8 cellular contexts compared by ENCODE assay signal in the genomic region with DNA sequence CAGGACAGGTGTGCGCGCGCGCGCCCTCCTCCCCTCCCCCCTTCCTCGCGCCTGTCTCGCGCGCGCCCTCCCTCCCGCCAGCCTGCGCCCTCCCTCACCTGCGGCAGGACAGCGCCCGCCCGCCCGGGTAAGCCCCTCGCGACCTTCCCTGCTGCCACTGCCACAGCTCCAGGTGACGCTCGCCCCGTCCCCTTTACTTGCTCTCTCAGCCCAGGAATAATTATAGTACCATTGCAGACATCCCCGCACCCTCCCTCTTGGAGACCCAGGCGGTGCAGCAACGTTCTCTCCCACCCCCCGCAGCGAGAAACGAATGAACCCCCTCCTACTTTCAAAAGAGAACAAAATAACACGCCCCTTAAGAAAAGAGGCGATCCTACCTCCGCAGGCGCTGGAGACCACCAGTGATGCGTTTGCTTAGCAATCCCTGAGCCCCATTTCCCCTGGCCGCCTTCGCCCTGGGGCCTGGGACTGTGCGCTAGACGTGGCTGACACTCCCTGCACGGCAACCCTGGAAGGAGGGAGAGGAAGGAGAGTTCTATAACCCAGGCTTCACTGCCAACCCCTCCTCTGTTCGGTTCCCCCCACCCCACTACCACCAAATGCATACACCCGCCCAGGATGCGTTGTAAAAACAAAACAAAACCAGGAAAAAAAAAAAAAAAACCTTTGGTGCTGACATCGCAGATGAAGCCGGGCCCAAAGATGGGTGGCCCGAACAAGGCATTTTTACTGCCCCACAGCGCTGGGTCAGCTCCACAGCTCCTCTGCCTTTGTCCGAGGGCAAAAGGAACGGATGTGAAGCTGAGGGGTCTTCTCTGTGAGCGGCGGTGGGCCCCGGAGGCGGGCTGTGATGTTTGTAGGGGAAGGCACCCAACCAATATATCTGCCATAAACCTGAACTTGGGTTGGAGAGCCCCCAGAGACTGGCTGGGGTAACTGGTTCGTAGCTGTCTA. TPM values are rescaled to one million over a fixed set of nuclear protein-coding genes. Genes with fewer than 3 reads are reported as not detected.
A peak's percentile ranks its signal among the peaks of the same experiment; 100 is the strongest.
DNase-seq lines count a peak whose midpoint lies in the region; ATAC-seq and TF ChIP-seq lines count a peak whose summit lies in the region.

No MANE protein-coding gene starts in this region.

- H3K27me3 Mint-ChIP-seq in activated T-helper 17 cell treated with anti-CD3 and anti-CD28 coated beads, Interleukin-2, amount 50 U/mL, for 72 hours: no peaks in the 10 kb centered on the region
- H3K27me3 Mint-ChIP-seq in glutamatergic neuron (ENCODE audit: unreplicated experiment): peaks cover 18% of the 10 kb centered on the region

- H3K4me3 Mint-ChIP-seq in activated T-helper 17 cell treated with anti-CD3 and anti-CD28 coated beads, Interleukin-2, amount 50 U/mL, for 72 hours: peak overlapping the region; percentile 100
- peak overlapping the region; percentile 80 for H3K4me3 Mint-ChIP-seq in glutamatergic neuron (ENCODE audit: unreplicated experiment)

- peak overlapping the region; percentile 97 for H3K27ac Mint-ChIP-seq in activated T-helper 17 cell treated with anti-CD3 and anti-CD28 coated beads, Interleukin-2, amount 50 U/mL, for 72 hours
- H3K27ac Mint-ChIP-seq in glutamatergic neuron (ENCODE audit: unreplicated experiment): peak overlapping the region; percentile 65

- no peak overlapping the region for H3K4me3 ChIP-seq in KMS-11 (IDR thresholded peaks at IDR 0.05; ENCODE audit: insufficient read depth, low read depth, low read length)

- peak overlapping the region; percentile 92; the same call in 1 of the 2 replicates for H3K27ac ChIP-seq in KMS-11

- peak overlapping the region; percentile 88 for H2AFZ ChIP-seq in KMS-11 (ENCODE audit: low read depth)

- peaks cover 38% of the 10 kb centered on the region for H3K79me2 ChIP-seq in KMS-11 (ENCODE audit: insufficient read depth, low read depth)

- peak overlapping the region; percentile 87 for H3K9ac ChIP-seq in KMS-11

- H3K4me2 ChIP-seq in KMS-11: peak overlapping the region; percentile 94

- peaks cover 24% of the 10 kb centered on the region for H3K4me1 Mint-ChIP-seq in activated T-helper 17 cell treated with anti-CD3 and anti-CD28 coated beads, Interleukin-2, amount 50 U/mL, for 72 hours
- H3K4me1 Mint-ChIP-seq in glutamatergic neuron (ENCODE audit: low read depth, unreplicated experiment): peaks cover 7% of the 10 kb centered on the region

- TF ChIP-seq CTCF in KMS-11 (conservative IDR thresholded peaks at IDR 0.05; ENCODE audit: low read depth, low read length) (no peak), glutamatergic neuron (IDR thresholded peaks at IDR 0.05; ENCODE audit: partially characterized antibody, unreplicated experiment) (no peak)

- intact Hi-C loops in posterior vena cava (cut with DNase I): loop anchor here in 1 of 2 donors (5.0 kb wide), 1 partner anchor 39 kb away; no protein-coding TSS in a partner anchor

- H3K27me3 ChIP-seq in KMS-11 (ENCODE audit: insufficient read depth, low read depth): no peaks in the 10 kb centered on the region

- no peaks in the 10 kb centered on the region for H3K36me3 ChIP-seq in KMS-11 (ENCODE audit: insufficient read depth)

- H3K9me3 Mint-ChIP-seq in activated T-helper 17 cell treated with anti-CD3 and anti-CD28 coated beads, Interleukin-2, amount 50 U/mL, for 72 hours: no peaks in the 10 kb centered on the region
- peaks cover 12% of the 10 kb centered on the region for H3K9me3 Mint-ChIP-seq in glutamatergic neuron (ENCODE audit: unreplicated experiment)

- peaks cover 23% of the 10 kb centered on the region for H3K36me3 Mint-ChIP-seq in activated T-helper 17 cell treated with anti-CD3 and anti-CD28 coated beads, Interleukin-2, amount 50 U/mL, for 72 hours (ENCODE audit: low read depth)
- no peaks in the 10 kb centered on the region for H3K36me3 Mint-ChIP-seq in glutamatergic neuron (ENCODE audit: unreplicated experiment)

- ATAC-seq in activated T-helper 17 cell treated with anti-CD3 and anti-CD28 coated beads, Interleukin-2, amount 50 U/mL, for 72 hours (replicated peaks): peak; percentile 13
- ATAC-seq in HG02852 (IDR thresholded peaks at IDR 0.05; ENCODE audit: unreplicated experiment) (no peak), GM18873 (IDR thresholded peaks at IDR 0.05; ENCODE audit: low FRiP score, unreplicated experiment) (no peak)

- H4K20me1 ChIP-seq in KMS-11 (ENCODE audit: insufficient read depth): no peaks in the 10 kb centered on the region

- DNase-seq in G401 (ENCODE audit: low spot score): peak; percentile 55
- peak; percentile 39 for DNase-seq in glutamatergic neuron
- peak; percentile 79 for DNase-seq in posterior vena cava (ENCODE audit: low spot score)
- no peak for DNase-seq in dedifferentiated amniotic fluid mesenchymal stem cell (ENCODE audit: extremely low spot score)

- in situ Hi-C loops in G401 (cut with HindIII; ENCODE audit: low sequenced_read_pairs): no loop called here

- H3K4me1 ChIP-seq in KMS-11 (ENCODE audit: low read depth, poor library complexity, severe bottlenecking): peaks cover 29% of the 10 kb centered on the region

RNA-seq across cellular contexts. Expression of a gene that starts 5.5 kb away (rescaled TPM):
- 8.0 and 9.7 TPM in 2 replicates for total RNA-seq in G401 (2014; rRNA removed; shearing (Covaris generic))
- 10 to 100 TPM; 11.1 to 14.3 TPM for total RNA-seq in activated T-helper 17 cell treated with anti-CD3 and anti-CD28 coated beads, Interleukin-2, amount 50 U/mL, for 72 hours
- total RNA-seq in glutamatergic neuron (ENCODE audit: unreplicated experiment): 4.1 TPM
- 10 to 100 TPM; 39.1 to 43.5 TPM for total RNA-seq in posterior vena cava

RNA-seq across cellular contexts. Expression of a gene that starts 17.4 kb away (rescaled TPM):
- total RNA-seq in G401 (2014; rRNA removed; shearing (Covaris generic)): 0.24 and 0.68 TPM in 2 replicates
- 1 to 10 TPM; 2.4 to 6.7 TPM for total RNA-seq in activated T-helper 17 cell treated with anti-CD3 and anti-CD28 coated beads, Interleukin-2, amount 50 U/mL, for 72 hours
- total RNA-seq in glutamatergic neuron (ENCODE audit: unreplicated experiment) (0.98 TPM), posterior vena cava (10 to 100 TPM; 21.3 to 26.6 TPM)
